Comparison of ENCODE assay signal across 1 cellular context in the genomic region with DNA sequence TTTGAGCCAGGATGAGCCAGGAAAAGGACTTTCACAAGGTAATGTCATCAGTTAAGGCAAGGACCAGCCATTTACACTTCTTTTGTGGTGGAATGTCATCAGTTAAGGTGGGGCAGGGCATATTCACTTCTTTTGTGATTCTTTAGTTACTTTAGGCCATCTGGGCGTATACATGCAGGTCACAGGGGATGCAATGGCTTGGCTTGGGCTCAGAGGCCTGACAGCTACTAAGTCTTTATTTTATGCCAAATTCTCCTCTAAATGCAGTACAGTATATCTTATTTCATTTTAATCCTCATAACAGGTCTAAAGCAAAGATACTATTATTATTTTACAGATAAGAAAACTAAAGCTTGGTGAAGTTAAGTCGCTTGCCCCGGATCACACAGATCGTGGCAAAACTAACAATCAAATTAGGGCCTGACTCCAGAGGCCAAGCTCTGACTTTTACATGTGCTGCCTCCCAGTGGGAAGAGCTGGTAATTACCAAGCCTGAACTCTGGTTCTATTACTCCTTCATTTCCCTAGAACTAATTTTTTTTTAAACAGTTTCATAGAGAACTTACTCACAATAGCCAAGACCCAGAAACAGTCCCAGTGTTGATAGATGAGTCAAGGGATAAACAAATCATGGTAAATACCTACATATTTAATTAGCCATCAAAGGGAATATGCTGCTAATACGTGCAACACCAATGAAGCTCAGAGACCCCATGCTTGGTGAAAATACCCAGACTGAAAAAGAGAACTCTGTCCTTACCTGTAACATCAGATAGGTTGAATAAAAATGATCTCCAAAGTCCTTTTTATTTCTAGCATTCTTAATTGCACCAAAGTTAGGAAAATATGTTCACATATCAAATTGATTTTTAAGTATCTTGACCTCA.
TF ChIP-seq lines count a peak whose summit lies in the region.

No MANE protein-coding gene starts in this region.

TF ChIP-seq in liver, 16 proteins besides CTCF, POLR2A, EP300 and RAD21 (continued from another document):
- TF ChIP-seq, protein P1, sequence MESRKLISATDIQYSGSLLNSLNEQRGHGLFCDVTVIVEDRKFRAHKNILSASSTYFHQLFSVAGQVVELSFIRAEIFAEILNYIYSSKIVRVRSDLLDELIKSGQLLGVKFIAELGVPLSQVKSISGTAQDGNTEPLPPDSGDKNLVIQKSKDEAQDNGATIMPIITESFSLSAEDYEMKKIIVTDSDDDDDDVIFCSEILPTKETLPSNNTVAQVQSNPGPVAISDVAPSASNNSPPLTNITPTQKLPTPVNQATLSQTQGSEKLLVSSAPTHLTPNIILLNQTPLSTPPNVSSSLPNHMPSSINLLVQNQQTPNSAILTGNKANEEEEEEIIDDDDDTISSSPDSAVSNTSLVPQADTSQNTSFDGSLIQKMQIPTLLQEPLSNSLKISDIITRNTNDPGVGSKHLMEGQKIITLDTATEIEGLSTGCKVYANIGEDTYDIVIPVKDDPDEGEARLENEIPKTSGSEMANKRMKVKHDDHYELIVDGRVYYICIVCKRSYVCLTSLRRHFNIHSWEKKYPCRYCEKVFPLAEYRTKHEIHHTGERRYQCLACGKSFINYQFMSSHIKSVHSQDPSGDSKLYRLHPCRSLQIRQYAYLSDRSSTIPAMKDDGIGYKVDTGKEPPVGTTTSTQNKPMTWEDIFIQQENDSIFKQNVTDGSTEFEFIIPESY (IDR thresholded peaks at IDR 0.05): no peak
- TF ChIP-seq YY1 (IDR thresholded peaks at IDR 0.05) (no peak), TAF1 (conservative IDR thresholded peaks at IDR 0.05) (no peak), FOXA1 (IDR thresholded peaks at IDR 0.05) (no peak), SP1 (IDR thresholded peaks at IDR 0.05) (no peak), NR2F2 (IDR thresholded peaks at IDR 0.05) (no peak)
- TF ChIP-seq, protein P2, sequence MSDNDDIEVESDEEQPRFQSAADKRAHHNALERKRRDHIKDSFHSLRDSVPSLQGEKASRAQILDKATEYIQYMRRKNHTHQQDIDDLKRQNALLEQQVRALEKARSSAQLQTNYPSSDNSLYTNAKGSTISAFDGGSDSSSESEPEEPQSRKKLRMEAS (IDR thresholded peaks at IDR 0.05): no peak
TF ChIP-seq in liver: peak in this region for 0.
